In genomic region chr22:44437493-44438015, GRCh38 we compare ENCODE assay signal across 23 cellular contexts.
A peak's percentile ranks its signal among the peaks of the same experiment; 100 is the strongest.
DNase-seq lines count a peak whose midpoint lies in the region; ATAC-seq and TF ChIP-seq lines count a peak whose summit lies in the region.
"Had no signal": no experiment of that assay in that cellular context is flagged by ENCODE, and none has a peak within 500 bp of the region (broad histone marks: within the 10 kb centered on the region; RNA-seq: fewer than 3 reads in every experiment).

No MANE protein-coding gene starts in this region.

- no peaks in the 10 kb centered on the region for H3K9me2 ChIP-seq in Karpas-422 (replicated peaks; ENCODE audit: insufficient read depth, low read length)

- no peaks in the 10 kb centered on the region for H3K27me3 Mint-ChIP-seq in stimulated activated naive CD8-positive, alpha-beta T cell treated with anti-CD3 and anti-CD28 coated beads, Interleukin-15, amount 100 ng/mL, for 72 hours
- H3K27me3 Mint-ChIP-seq in type B pancreatic cell, result no peaks in the 10 kb centered on the region
- peaks cover 0 to 3% of the 10 kb centered on the region in 2 donors for H3K27me3 Mint-ChIP-seq in CD4-positive, alpha-beta memory T cell
- H3K27me3 Mint-ChIP-seq: progenitor cell of endocrine pancreas, T-cell had no signal

- H3K4me1 ChIP-seq in adipocyte (ENCODE audit: control insufficient read depth, insufficient read depth, low read length) (peaks cover 6% of the 10 kb centered on the region), Karpas-422 (ENCODE audit: low read length) (no peaks in the 10 kb centered on the region)
- H3K4me1 ChIP-seq in CD4-positive, alpha-beta memory T cell (ENCODE audit: insufficient read depth, low read length), result no peaks in the 10 kb centered on the region
- H3K4me1 ChIP-seq: vagina had no signal

- peaks cover 13% of the 10 kb centered on the region for H3K27me3 ChIP-seq in adipocyte (replicated peaks; ENCODE audit: control insufficient read depth, insufficient read depth, low read length)
- H3K27me3 ChIP-seq in Karpas-422 (ENCODE audit: low read length), result no peaks in the 10 kb centered on the region
- no peaks in the 10 kb centered on the region for H3K27me3 ChIP-seq in CD4-positive, alpha-beta memory T cell (ENCODE audit: insufficient read depth, low read length)
- H3K27me3 ChIP-seq: vagina had no signal

- no peak overlapping the region for H3K9ac ChIP-seq in adipocyte (ENCODE audit: low read length)
- H3K9ac ChIP-seq in Karpas-422 (ENCODE audit: low read length), result no peak overlapping the region

- CTCF ChIA-PET in CD4-positive, alpha-beta memory T cell (lab: Charles Lee; ENCODE audit: partially characterized antibody), result no interaction called here

- H3K4me3 Mint-ChIP-seq in stimulated activated naive CD8-positive, alpha-beta T cell treated with anti-CD3 and anti-CD28 coated beads, Interleukin-15, amount 100 ng/mL, for 72 hours, result no peak overlapping the region
- no peak overlapping the region for H3K4me3 Mint-ChIP-seq in type B pancreatic cell
- no peak overlapping the region for H3K4me3 Mint-ChIP-seq in CD4-positive, alpha-beta memory T cell
- H3K4me3 Mint-ChIP-seq: CD8-positive, alpha-beta T cell; natural killer cell treated with Interleukin-12 subunit alpha and Interleukin-12 subunit beta and Interleukin-15 and Interleukin-18, amount 100 ng/mL, for 72 hours; T-cell had no signal

- H3K27ac ChIP-seq in Karpas-422 (ENCODE audit: low read length), result no peak overlapping the region
- H3K27ac ChIP-seq in CD4-positive, alpha-beta memory T cell (ENCODE audit: low read depth, low read length), result no peak overlapping the region
- H3K27ac ChIP-seq: skin epidermis, vagina had no signal

- H3K4me1 Mint-ChIP-seq in stimulated activated naive CD8-positive, alpha-beta T cell treated with anti-CD3 and anti-CD28 coated beads, Interleukin-15, amount 100 ng/mL, for 72 hours, result peaks cover 8% of the 10 kb centered on the region
- H3K4me1 Mint-ChIP-seq in type B pancreatic cell (ENCODE audit: unreplicated experiment), result peaks cover 16% of the 10 kb centered on the region
- H3K4me1 Mint-ChIP-seq in CD4-positive, alpha-beta memory T cell, result no peaks in the 10 kb centered on the region
- H3K4me1 Mint-ChIP-seq: T-cell had no signal

- TF ChIP-seq CTCF in fibroblast of the aortic adventitia (IDR thresholded peaks at IDR 0.05; ENCODE audit: insufficient read depth, low read length) (no peak), type B pancreatic cell (conservative IDR thresholded peaks at IDR 0.05) (no peak)

- no peak for DNase-seq in stimulated activated naive CD8-positive, alpha-beta T cell treated with anti-CD3 and anti-CD28 coated beads, Interleukin-15, amount 100 ng/mL, for 72 hours
- no peak for DNase-seq in stimulated activated naive CD8-positive, alpha-beta T cell treated with anti-CD3 and anti-CD28 coated beads, Interleukin-15, Interleukin-2, amounts not matched to agents 100 U/mL and 50 U/mL, for 24 hours
- DNase-seq in adipocyte (ENCODE audit: low read depth), result peak; percentile 20
- peak; percentile 56 for DNase-seq in fibroblast of the aortic adventitia (ENCODE audit: low read depth)
- no peak for DNase-seq in Karpas-422
- no peak for DNase-seq in type B pancreatic cell (ENCODE audit: extremely low spot score, unreplicated experiment)
- DNase-seq in CD4-positive, alpha-beta memory T cell, result no peak
- DNase-seq: activated CD4-positive, alpha-beta T cell treated with anti-CD3 and anti-CD28 coated beads, Interleukin-2, amount 50 U/mL, for 4 hours; activated naive CD4-positive, alpha-beta T cell; activated T-cell treated with anti-CD3 and anti-CD28 coated beads for 4 hours; CD8-positive, alpha-beta T cell; NCI-H1417 treated with DMSO at 0.1 percent for 48 hours; NCI-H2171 treated with DMSO at 0.1 percent for 48 hours; NCI-H526 treated with DMSO at 0.1 percent for 48 hours; SIG-M5; stimulated activated CD4-positive, alpha-beta T cell treated with anti-CD3 and anti-CD28 coated beads, Interleukin-4, amount 100 ng/mL, for 24 hours; substantia nigra; T-cell had no signal

- intact Hi-C loops in CD4-positive, alpha-beta memory T cell (cut with micrococcal nuclease), result no loop called here

- no peaks in the 10 kb centered on the region for H3K36me3 Mint-ChIP-seq in type B pancreatic cell
- no peaks in the 10 kb centered on the region for H3K36me3 Mint-ChIP-seq in CD4-positive, alpha-beta memory T cell
- H3K36me3 Mint-ChIP-seq: CD8-positive, alpha-beta T cell; natural killer cell treated with Interleukin-12 subunit alpha and Interleukin-12 subunit beta and Interleukin-15 and Interleukin-18, amount 100 ng/mL, for 72 hours; T-cell had no signal

- POLR2A ChIA-PET in CD4-positive, alpha-beta memory T cell (lab: Charles Lee; ENCODE audit: partially characterized antibody), result interaction anchor here (1.4 kb wide), 1 partner anchor 17 kb away, joined by 4 read pairs; no protein-coding TSS in a partner anchor

- no peak overlapping the region for H3K4me2 ChIP-seq in Karpas-422 (ENCODE audit: low read depth, low read length, poor library complexity, severe bottlenecking)

- H3K9me3 ChIP-seq in adipocyte (ENCODE audit: control insufficient read depth, low read length), result peaks cover 3% of the 10 kb centered on the region
- no peaks in the 10 kb centered on the region for H3K9me3 ChIP-seq in Karpas-422 (ENCODE audit: low read length)
- H3K9me3 ChIP-seq in CD4-positive, alpha-beta memory T cell (ENCODE audit: control insufficient read depth in 1 of 2, low read length in 2 of 2), result no peaks in the 10 kb centered on the region
- H3K9me3 ChIP-seq: vagina had no signal

- no peaks in the 10 kb centered on the region for H3K79me2 ChIP-seq in Karpas-422 (ENCODE audit: low read length)

- H2AFZ ChIP-seq in Karpas-422 (ENCODE audit: low read length), result no peak overlapping the region

- no peaks in the 10 kb centered on the region for H3K9me3 Mint-ChIP-seq in stimulated activated naive CD8-positive, alpha-beta T cell treated with anti-CD3 and anti-CD28 coated beads, Interleukin-15, amount 100 ng/mL, for 72 hours
- H3K9me3 Mint-ChIP-seq in type B pancreatic cell, result no peaks in the 10 kb centered on the region
- H3K9me3 Mint-ChIP-seq in CD4-positive, alpha-beta memory T cell, result peaks cover 0 to 1% (median 0%) of the 10 kb centered on the region in 8 donors
- H3K9me3 Mint-ChIP-seq: CD8-positive, alpha-beta T cell; natural killer cell treated with Interleukin-12 subunit alpha and Interleukin-12 subunit beta and Interleukin-15 and Interleukin-18, amount 100 ng/mL, for 72 hours; T-cell had no signal

- H3K4me3 ChIP-seq in adipocyte (ENCODE audit: low read length) (no peak overlapping the region), fibroblast of the aortic adventitia (ENCODE audit: low read depth, low read length) (no peak overlapping the region), Karpas-422 (ENCODE audit: low read length) (no peak overlapping the region)
- H3K4me3 ChIP-seq in CD4-positive, alpha-beta memory T cell (ENCODE audit: low read length in 2 of 2), result no peak overlapping the region
- H3K4me3 ChIP-seq: skin epidermis, vagina had no signal

- no peaks in the 10 kb centered on the region for H4K20me1 ChIP-seq in Karpas-422 (ENCODE audit: insufficient read depth, low read depth, low read length)

- no peak for ATAC-seq in stimulated activated naive CD8-positive, alpha-beta T cell treated with anti-CD3 and anti-CD28 coated beads, Interleukin-15, amount 100 ng/mL, for 72 hours
- ATAC-seq in stimulated activated naive CD8-positive, alpha-beta T cell treated with anti-CD3 and anti-CD28 coated beads, Interleukin-15, Interleukin-2, amounts not matched to agents 100 U/mL and 50 U/mL, for 24 hours, result no peak
- ATAC-seq in GM18498 (IDR thresholded peaks at IDR 0.05; ENCODE audit: unreplicated experiment), result no peak
- ATAC-seq: CD8-positive, alpha-beta T cell; natural killer cell treated with Interleukin-12 subunit alpha and Interleukin-12 subunit beta and Interleukin-15 and Interleukin-18, amount 100 ng/mL, for 72 hours; T-cell had no signal

- peak overlapping the region; percentile 31 to 77 for H3K27ac Mint-ChIP-seq in stimulated activated naive CD8-positive, alpha-beta T cell treated with anti-CD3 and anti-CD28 coated beads, Interleukin-15, amount 100 ng/mL, for 72 hours
- no peak overlapping the region for H3K27ac Mint-ChIP-seq in type B pancreatic cell
- H3K27ac Mint-ChIP-seq in CD4-positive, alpha-beta memory T cell, result no peak overlapping the region
- H3K27ac Mint-ChIP-seq: CD8-positive, alpha-beta T cell; natural killer cell treated with Interleukin-12 subunit alpha and Interleukin-12 subunit beta and Interleukin-15 and Interleukin-18, amount 100 ng/mL, for 72 hours; progenitor cell of endocrine pancreas; T-cell had no signal

- H3K36me3 ChIP-seq in adipocyte (ENCODE audit: control insufficient read depth, insufficient read depth, low read length, severe bottlenecking), result no peaks in the 10 kb centered on the region
- H3K36me3 ChIP-seq in Karpas-422 (ENCODE audit: insufficient read depth, low read length), result no peaks in the 10 kb centered on the region
- H3K36me3 ChIP-seq in CD4-positive, alpha-beta memory T cell (ENCODE audit: insufficient read depth, low read length), result no peaks in the 10 kb centered on the region
- H3K36me3 ChIP-seq: vagina had no signal

Comparison
In these comparisons a context has a peak if more than half of its experiments do, and no peak if none do; other contexts are left out.
1. DNase-seq: peak in adipocyte (single experiment) and fibroblast of the aortic adventitia (single experiment); none in stimulated activated naive CD8-positive, alpha-beta T cell treated with anti-CD3 and anti-CD28 coated beads, Interleukin-15, amount 100 ng/mL, for 72 hours (0 of 2), stimulated activated naive CD8-positive, alpha-beta T cell treated with anti-CD3 and anti-CD28 coated beads, Interleukin-15, Interleukin-2, amounts not matched to agents 100 U/mL and 50 U/mL, for 24 hours (single experiment), Karpas-422 (single experiment), type B pancreatic cell (single experiment) and CD4-positive, alpha-beta memory T cell (0 of 5).
2. H3K27ac Mint-ChIP-seq: peak in stimulated activated naive CD8-positive, alpha-beta T cell treated with anti-CD3 and anti-CD28 coated beads, Interleukin-15, amount 100 ng/mL, for 72 hours (2 of 2); none in type B pancreatic cell (single experiment) and CD4-positive, alpha-beta memory T cell (0 of 7).